1 cellular context compared by ENCODE assay signal in the genomic region with DNA sequence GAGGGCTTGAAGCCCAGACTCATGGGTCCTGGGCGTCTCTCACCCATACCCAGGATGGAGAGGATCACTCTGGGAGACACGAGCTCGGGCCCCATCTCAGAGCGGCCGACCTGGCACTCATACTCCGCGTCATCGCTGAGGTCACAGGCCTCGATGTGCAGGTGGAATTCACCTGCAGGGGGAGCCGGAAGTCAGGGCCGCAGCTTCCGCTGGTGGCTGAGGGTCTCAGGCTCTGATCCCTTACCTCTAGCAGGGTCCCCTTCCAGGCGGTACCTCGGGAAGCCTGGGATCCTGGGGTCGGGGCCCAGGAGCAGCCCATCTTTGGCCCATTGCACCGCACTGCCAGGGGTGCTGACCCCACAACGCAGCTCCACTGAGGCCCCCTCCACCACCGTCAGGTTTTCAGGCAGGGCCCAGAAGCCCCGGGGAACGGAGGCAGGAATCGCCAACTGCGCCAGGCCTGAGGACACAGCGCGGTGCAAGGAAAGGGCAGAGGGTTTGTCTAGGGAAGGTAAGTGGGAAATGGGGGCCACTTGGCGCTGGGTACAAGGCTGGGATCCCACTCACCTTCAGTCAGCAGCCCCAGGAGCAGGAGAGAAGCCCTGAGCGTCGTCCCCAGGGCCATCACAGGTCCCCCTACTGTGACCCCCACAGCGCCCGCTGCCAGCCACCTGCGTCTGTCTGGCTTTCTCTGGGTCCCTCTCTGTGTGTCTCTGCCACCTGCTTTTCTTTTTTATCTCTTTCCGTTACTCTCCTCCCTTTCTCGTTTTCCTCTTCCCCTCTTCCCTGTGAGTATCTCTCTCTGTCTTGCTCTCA.
A peak's percentile ranks its signal among the peaks of the same experiment; 100 is the strongest.
TF ChIP-seq lines count a peak whose summit lies in the region.

No MANE protein-coding gene starts in this region.

TF ChIP-seq in HepG2, 621 proteins besides CTCF, POLR2A, EP300 and RAD21:
- TF ChIP-seq HMG20B (CRISPR knock-in tag; conservative IDR thresholded peaks at IDR 0.05) = no peak
- TF ChIP-seq, protein P1, sequence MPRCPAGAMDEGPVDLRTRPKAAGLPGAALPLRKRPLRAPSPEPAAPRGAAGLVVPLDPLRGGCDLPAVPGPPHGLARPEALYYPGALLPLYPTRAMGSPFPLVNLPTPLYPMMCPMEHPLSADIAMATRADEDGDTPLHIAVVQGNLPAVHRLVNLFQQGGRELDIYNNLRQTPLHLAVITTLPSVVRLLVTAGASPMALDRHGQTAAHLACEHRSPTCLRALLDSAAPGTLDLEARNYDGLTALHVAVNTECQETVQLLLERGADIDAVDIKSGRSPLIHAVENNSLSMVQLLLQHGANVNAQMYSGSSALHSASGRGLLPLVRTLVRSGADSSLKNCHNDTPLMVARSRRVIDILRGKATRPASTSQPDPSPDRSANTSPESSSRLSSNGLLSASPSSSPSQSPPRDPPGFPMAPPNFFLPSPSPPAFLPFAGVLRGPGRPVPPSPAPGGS (CRISPR knock-in tag; IDR thresholded peaks at IDR 0.05) = no peak
- TF ChIP-seq, protein P2, sequence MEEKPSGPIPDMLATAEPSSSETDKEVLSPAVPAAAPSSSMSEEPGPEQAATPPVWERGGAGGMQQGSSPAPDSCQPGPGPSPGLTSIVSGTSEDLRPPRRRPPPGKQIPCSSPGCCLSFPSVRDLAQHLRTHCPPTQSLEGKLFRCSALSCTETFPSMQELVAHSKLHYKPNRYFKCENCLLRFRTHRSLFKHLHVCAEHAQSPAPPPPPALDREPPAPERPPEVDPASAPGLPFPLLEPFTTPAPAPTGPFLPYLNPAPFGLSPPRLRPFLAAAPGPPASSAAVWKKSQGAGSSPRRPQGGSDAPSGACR (CRISPR knock-in tag; IDR thresholded peaks at IDR 0.05) = no peak
- TF ChIP-seq ZFP1 (CRISPR knock-in tag; IDR thresholded peaks at IDR 0.05) = no peak
- TF ChIP-seq GABPA (IDR thresholded peaks at IDR 0.05; ENCODE audit: low read depth, low read length) = peak; percentile 27; the same call in 1 of the 2 replicates
- no peak for TF ChIP-seq GABPA (CRISPR knock-in tag; IDR thresholded peaks at IDR 0.05; ENCODE audit: low read depth)
- TF ChIP-seq STAG1 (CRISPR knock-in tag; IDR thresholded peaks at IDR 0.05) = 0 out of 2 replicates have a peak, but pooled peaks have one; percentile 11
- 0 out of 2 replicates have a peak, but pooled peaks have one; percentile 30 for TF ChIP-seq CREB1 (IDR thresholded peaks at IDR 0.05)
- TF ChIP-seq CREB1 (CRISPR knock-in tag; IDR thresholded peaks at IDR 0.05) = no peak
